1 cellular context compared by ENCODE assay signal in the genomic region with DNA sequence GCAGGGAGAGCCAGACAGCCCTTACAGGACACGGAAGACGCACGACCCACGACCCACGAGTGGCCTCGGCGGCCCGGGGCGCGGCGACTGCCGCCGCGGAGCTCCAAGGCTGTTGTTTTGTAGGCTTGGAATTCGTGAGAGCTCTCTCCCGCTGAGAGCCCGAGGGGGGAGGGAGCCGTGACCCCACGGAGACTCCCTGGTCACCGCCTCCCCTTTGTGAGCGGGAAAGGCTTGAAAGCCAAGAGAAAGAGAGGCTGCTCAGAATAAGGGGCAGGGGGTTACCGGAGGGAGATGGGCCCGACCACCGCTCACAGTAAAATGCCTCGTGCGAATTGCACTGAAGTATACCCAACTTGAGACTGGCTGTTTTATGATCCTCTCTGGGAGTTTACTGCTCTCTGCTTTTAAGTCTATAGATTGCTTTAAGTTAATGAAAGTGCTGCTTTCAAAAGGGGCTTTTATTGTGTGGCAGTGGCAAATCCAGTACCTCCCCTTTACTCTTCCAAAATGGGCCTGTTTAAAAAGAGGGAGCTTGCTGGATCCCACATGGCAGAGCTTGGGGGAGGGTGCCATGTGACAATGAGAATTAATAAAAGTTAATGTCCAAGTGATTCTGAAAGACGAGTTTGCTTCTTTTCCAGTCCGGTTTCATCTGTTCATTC.
A peak's percentile ranks its signal among the peaks of the same experiment; 100 is the strongest.
TF ChIP-seq lines count a peak whose summit lies in the region.

No MANE protein-coding gene starts in this region.

TF ChIP-seq in H1, 55 proteins besides CTCF, POLR2A, EP300 and RAD21:
- TF ChIP-seq RBBP5 (IDR thresholded peaks at IDR 0.05; ENCODE audit: borderline replicate concordance, low read depth, low read length) = 0 out of 2 replicates have a peak, but pooled peaks have one; percentile 27
- TF ChIP-seq FOSL1 (IDR thresholded peaks at IDR 0.05; ENCODE audit: insufficient read depth, low read depth, low read length) = no peak
- no peak for TF ChIP-seq PHF8 (conservative IDR thresholded peaks at IDR 0.05; ENCODE audit: low read depth, low read length)
- TF ChIP-seq BACH1 (IDR thresholded peaks at IDR 0.05; ENCODE audit: low read length) = peak; percentile 75
- TF ChIP-seq YY1 (IDR thresholded peaks at IDR 0.05; ENCODE audit: low read depth, low read length) = peak; percentile 45; the same call in 1 of the 2 replicates
- TF ChIP-seq KDM1A (IDR thresholded peaks at IDR 0.05; ENCODE audit: borderline replicate concordance, low read length) = no peak
- no peak for TF ChIP-seq SRF (IDR thresholded peaks at IDR 0.05; ENCODE audit: low read depth, low read length)
- no peak for TF ChIP-seq SP2 (IDR thresholded peaks at IDR 0.05; ENCODE audit: low read length)
- TF ChIP-seq, protein P1, sequence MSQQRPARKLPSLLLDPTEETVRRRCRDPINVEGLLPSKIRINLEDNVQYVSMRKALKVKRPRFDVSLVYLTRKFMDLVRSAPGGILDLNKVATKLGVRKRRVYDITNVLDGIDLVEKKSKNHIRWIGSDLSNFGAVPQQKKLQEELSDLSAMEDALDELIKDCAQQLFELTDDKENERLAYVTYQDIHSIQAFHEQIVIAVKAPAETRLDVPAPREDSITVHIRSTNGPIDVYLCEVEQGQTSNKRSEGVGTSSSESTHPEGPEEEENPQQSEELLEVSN (IDR thresholded peaks at IDR 0.05) = peak; percentile 58
- TF ChIP-seq ASH2L (IDR thresholded peaks at IDR 0.05; ENCODE audit: low read length) = peak; percentile 19
- peak; percentile 97 for TF ChIP-seq CTBP2 (IDR thresholded peaks at IDR 0.05; ENCODE audit: borderline replicate concordance, insufficient read depth, insufficient read length, low read length)
- TF ChIP-seq HDAC2 (IDR thresholded peaks at IDR 0.05; ENCODE audit: borderline replicate concordance in 1 of 2, low read depth in 2 of 2, low read length in 2 of 2) = peak in 1 of 2 experiments; percentile 58; a peak in 1 of 4 replicates
- TF ChIP-seq TEAD4 (IDR thresholded peaks at IDR 0.05; ENCODE audit: low read depth, low read length) = peak; percentile 87
TF ChIP-seq in H1: peak in this region for 8.
